2 cellular contexts compared by ENCODE assay signal in the genomic region with DNA sequence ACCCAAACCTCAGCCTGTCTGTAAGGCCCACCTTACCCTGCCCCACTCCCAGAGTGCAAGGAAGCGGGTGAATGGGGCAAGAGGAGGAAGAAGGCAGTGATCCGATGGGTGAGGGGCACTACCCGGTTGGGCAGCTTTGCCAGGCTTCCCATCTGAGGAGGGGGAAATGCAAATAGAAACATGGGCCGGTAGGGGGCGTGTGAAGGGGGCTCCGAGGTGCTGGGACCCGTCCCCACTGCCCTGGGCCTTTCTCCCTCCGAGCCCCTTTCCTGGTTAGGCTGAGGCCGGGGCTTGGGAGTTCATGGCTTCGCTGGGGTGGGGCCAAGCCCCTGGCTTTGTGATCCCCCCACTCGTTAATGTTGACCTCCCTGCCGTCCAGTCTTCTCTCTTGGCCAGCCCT.
TF ChIP-seq lines count a peak whose summit lies in the region.

No MANE protein-coding gene starts in this region.

TF ChIP-seq in GM23338, 12 proteins besides CTCF, POLR2A, EP300 and RAD21 (continues in another document):
- TF ChIP-seq NANOG (IDR thresholded peaks at IDR 0.05; ENCODE audit: borderline replicate concordance) = no peak
- TF ChIP-seq STAT1 (IDR thresholded peaks at IDR 0.05; ENCODE audit: unreplicated experiment) = no peak
- TF ChIP-seq ZNF114 (CRISPR knock-in tag; IDR thresholded peaks at IDR 0.05) = no peak
- no peak for TF ChIP-seq REST (IDR thresholded peaks at IDR 0.05; ENCODE audit: unreplicated experiment)
- no peak for TF ChIP-seq ZNF462 (CRISPR knock-in tag; IDR thresholded peaks at IDR 0.05)
- no peak for TF ChIP-seq CREB1 (CRISPR knock-in tag; IDR thresholded peaks at IDR 0.05; ENCODE audit: low read depth)
- no peak for TF ChIP-seq ETS1 (IDR thresholded peaks at IDR 0.05)
- TF ChIP-seq ZNF331 (CRISPR knock-in tag; IDR thresholded peaks at IDR 0.05; ENCODE audit: low read depth) = no peak
- no peak for TF ChIP-seq EZH2phosphoT487 (IDR thresholded peaks at IDR 0.05; ENCODE audit: unreplicated experiment)
- no peak for TF ChIP-seq EZH2 (IDR thresholded peaks at IDR 0.05; ENCODE audit: low read depth, unreplicated experiment)

TF ChIP-seq in H1, 55 proteins besides CTCF, POLR2A, EP300 and RAD21:
- no peak for TF ChIP-seq MAFK (IDR thresholded peaks at IDR 0.05; ENCODE audit: low read depth, low read length)
- no peak for TF ChIP-seq CBX5 (IDR thresholded peaks at IDR 0.05; ENCODE audit: low read depth, low read length)
